In genomic region chr2:21019000-21019677, GRCh38 we compare ENCODE assay signal across 1 cellular context.
TF ChIP-seq lines count a peak whose summit lies in the region.

No MANE protein-coding gene starts in this region.

TF ChIP-seq in HepG2, 621 proteins besides CTCF, POLR2A, EP300 and RAD21 (continued from another document and continues in another):
- TF ChIP-seq ZNF142 (CRISPR knock-in tag; IDR thresholded peaks at IDR 0.05) (peak; percentile 79; the same call in 1 of the 2 replicates), ZNF441 (CRISPR knock-in tag; IDR thresholded peaks at IDR 0.05; ENCODE audit: borderline replicate concordance) (peak; percentile 3; the same call in 1 of the 2 replicates), NR2F2 (IDR thresholded peaks at IDR 0.05; ENCODE audit: borderline replicate concordance, low read depth) (peak; percentile 24; the same call in 1 of the 2 replicates), NFE2 (CRISPR knock-in tag; IDR thresholded peaks at IDR 0.05) (no peak), TBP (CRISPR knock-in tag; IDR thresholded peaks at IDR 0.05) (no peak), ZNF713 (CRISPR knock-in tag; IDR thresholded peaks at IDR 0.05) (no peak), XRCC5 (optimal IDR thresholded peaks at IDR 0.05; ENCODE audit: low read length) (no peak), ZNF782 (CRISPR knock-in tag; IDR thresholded peaks at IDR 0.05; ENCODE audit: borderline replicate concordance) (no peak; the same call in 1 of the 2 replicates), ZNF350 (CRISPR knock-in tag; IDR thresholded peaks at IDR 0.05; ENCODE audit: borderline replicate concordance, low read depth) (0 out of 2 replicates have a peak, but pooled peaks have one; percentile 50), ZNF12 (CRISPR knock-in tag; IDR thresholded peaks at IDR 0.05) (no peak), CHCHD3 (CRISPR knock-in tag; IDR thresholded peaks at IDR 0.05) (0 out of 2 replicates have a peak, but pooled peaks have one; percentile 91), HNRNPL (IDR thresholded peaks at IDR 0.05; ENCODE audit: low read depth, low read length) (0 out of 2 replicates have a peak, but pooled peaks have one; percentile 18), ARHGAP35 (CRISPR knock-in tag; IDR thresholded peaks at IDR 0.05; ENCODE audit: borderline replicate concordance) (no peak), UBTF (CRISPR knock-in tag; IDR thresholded peaks at IDR 0.05) (0 out of 2 replicates have a peak, but pooled peaks have one; percentile 4), PHF20 (CRISPR knock-in tag; IDR thresholded peaks at IDR 0.05) (no peak), ZHX1 (CRISPR knock-in tag; IDR thresholded peaks at IDR 0.05; ENCODE audit: low read depth) (0 out of 2 replicates have a peak, but pooled peaks have one; percentile 16), ZNF337 (CRISPR knock-in tag; IDR thresholded peaks at IDR 0.05; ENCODE audit: borderline replicate concordance, low read depth) (no peak), ZNF44 (CRISPR knock-in tag; IDR thresholded peaks at IDR 0.05) (peak; percentile 16; the same call in 1 of the 2 replicates), TEAD2 (CRISPR knock-in tag; IDR thresholded peaks at IDR 0.05) (0 out of 2 replicates have a peak, but pooled peaks have one; percentile 53), ZSCAN20 (CRISPR knock-in tag; IDR thresholded peaks at IDR 0.05; ENCODE audit: borderline replicate concordance) (no peak), POLR2AphosphoS5 (IDR thresholded peaks at IDR 0.05; ENCODE audit: low read depth, low read length) (peak; percentile 42; the same call in 1 of the 2 replicates), IRF9 (CRISPR knock-in tag; IDR thresholded peaks at IDR 0.05; ENCODE audit: borderline replicate concordance) (0 out of 2 replicates have a peak, but pooled peaks have one; percentile 7), NCOA5 (CRISPR knock-in tag; IDR thresholded peaks at IDR 0.05) (0 out of 2 replicates have a peak, but pooled peaks have one; percentile 19), ZNF256 (CRISPR knock-in tag; conservative IDR thresholded peaks at IDR 0.05) (0 out of 2 replicates have a peak, but pooled peaks have one; percentile 34), ZMYM4 (CRISPR knock-in tag; IDR thresholded peaks at IDR 0.05) (no peak), REPIN1 (CRISPR knock-in tag; IDR thresholded peaks at IDR 0.05; ENCODE audit: borderline replicate concordance, low read depth) (0 out of 2 replicates have a peak, but pooled peaks have one; percentile 28), BORCS8-MEF2B (CRISPR knock-in tag; IDR thresholded peaks at IDR 0.05) (0 out of 2 replicates have a peak, but pooled peaks have one; percentile 36), RFX5 (IDR thresholded peaks at IDR 0.05; ENCODE audit: low read depth, low read length) (no peak), AFF4 (CRISPR knock-in tag; IDR thresholded peaks at IDR 0.05) (peak; percentile 53), ZNF329 (CRISPR knock-in tag; IDR thresholded peaks at IDR 0.05; ENCODE audit: low read depth) (no peak), POLR2AphosphoS2 (IDR thresholded peaks at IDR 0.05; ENCODE audit: low read depth, low read length) (peak; percentile 81), ZNF367 (CRISPR knock-in tag; IDR thresholded peaks at IDR 0.05; ENCODE audit: borderline replicate concordance) (no peak), NKX3-1 (CRISPR knock-in tag; IDR thresholded peaks at IDR 0.05) (peak; percentile 44; the same call in 1 of the 2 replicates), ZNF562 (CRISPR knock-in tag; IDR thresholded peaks at IDR 0.05; ENCODE audit: borderline replicate concordance) (0 out of 2 replicates have a peak, but pooled peaks have one; percentile 7), ZNF253 (CRISPR knock-in tag; IDR thresholded peaks at IDR 0.05; ENCODE audit: borderline replicate concordance) (no peak), ZNF75D (CRISPR knock-in tag; IDR thresholded peaks at IDR 0.05; ENCODE audit: borderline replicate concordance) (no peak), GLI4 (CRISPR knock-in tag; IDR thresholded peaks at IDR 0.05; ENCODE audit: borderline replicate concordance) (no peak), SSRP1 (CRISPR knock-in tag; IDR thresholded peaks at IDR 0.05) (peak; percentile 33), MBD4 (IDR thresholded peaks at IDR 0.05; ENCODE audit: borderline replicate concordance, low read length) (peak; percentile 89; the same call in 1 of the 2 replicates), THAP9 (CRISPR knock-in tag; IDR thresholded peaks at IDR 0.05; ENCODE audit: borderline replicate concordance) (0 out of 2 replicates have a peak, but pooled peaks have one; percentile 31), ZSCAN21 (CRISPR knock-in tag; IDR thresholded peaks at IDR 0.05; ENCODE audit: borderline replicate concordance) (0 out of 2 replicates have a peak, but pooled peaks have one; percentile 27), RBM22 (optimal IDR thresholded peaks at IDR 0.05; ENCODE audit: low read length) (peak; percentile 98)
